16 cellular contexts compared by ENCODE assay signal in genomic region chr15:29934251-29934650, GRCh38.
A peak's percentile ranks its signal among the peaks of the same experiment; 100 is the strongest.
DNase-seq lines count a peak whose midpoint lies in the region; ATAC-seq and TF ChIP-seq lines count a peak whose summit lies in the region.
"Had no signal": no experiment of that assay in that cellular context is flagged by ENCODE, and none has a peak within 500 bp of the region (broad histone marks: within the 10 kb centered on the region; RNA-seq: fewer than 3 reads in every experiment).

No MANE protein-coding gene starts in this region.

- peak overlapping the region; percentile 88 for H2AFZ ChIP-seq in HCT116 (ENCODE audit: low read depth, low read length, poor library complexity, severe bottlenecking)

- H4K20me1 ChIP-seq in HCT116 (ENCODE audit: insufficient read depth), result no peaks in the 10 kb centered on the region

- H3K4me2 ChIP-seq in HCT116 (ENCODE audit: low read length), result peak overlapping the region; percentile 69

- BruUV-seq in HCT116 (replicated peaks; lab: Mats Ljungman, UMichigan), result no TSS peak

- H3K4me1 ChIP-seq in HCT116 (ENCODE audit: control insufficient read depth in 1 of 2, insufficient read depth in 2 of 2, low read length in 2 of 2) (peaks cover 17 to 45% of the 10 kb centered on the region in 2 experiments; a peak in 3 of 4 replicates), RWPE2 (ENCODE audit: insufficient read depth, poor library complexity, severe bottlenecking) (peaks cover 67% of the 10 kb centered on the region)
- H3K4me1 ChIP-seq: spleen had no signal

- TF ChIP-seq CTCF in HCT116 (IDR thresholded peaks at IDR 0.05 in 2 of 3, conservative IDR thresholded peaks at IDR 0.05 in 1 of 3; ENCODE audit: borderline replicate concordance in 1 of 3, insufficient read depth in 1 of 3, low read depth in 2 of 3, low read length in 2 of 3) (no peak), RWPE2 (IDR thresholded peaks at IDR 0.05; ENCODE audit: poor library complexity, severe bottlenecking) (no peak)

- intact Hi-C loops in HCT116 (cut with micrococcal nuclease), result loop anchor here (2.0 to 10.0 kb wide), 2 partner anchors 51 to 265 kb away; no protein-coding TSS in a partner anchor

- H3K27me3 ChIP-seq in HCT116 (ENCODE audit: insufficient read depth, low read length), result no peaks in the 10 kb centered on the region
- no peaks in the 10 kb centered on the region for H3K27me3 ChIP-seq in RWPE2 (ENCODE audit: insufficient read depth, poor library complexity, severe bottlenecking)
- H3K27me3 ChIP-seq: body of pancreas, spleen had no signal

- H3K9me2 ChIP-seq in HCT116 (ENCODE audit: insufficient read depth), result no peaks in the 10 kb centered on the region

- ATAC-seq in HCT116, result peak; percentile 63; the same call in 1 of the 2 replicates
- peak; percentile 75 for ATAC-seq in RWPE2 (ENCODE audit: low read depth)
- no peak for ATAC-seq in GM18909 (IDR thresholded peaks at IDR 0.05; ENCODE audit: poor library complexity, unreplicated experiment)
- no peak for ATAC-seq in HG02884 (IDR thresholded peaks at IDR 0.05; ENCODE audit: unreplicated experiment)
- no peak for ATAC-seq in GM21576 (IDR thresholded peaks at IDR 0.05; ENCODE audit: unreplicated experiment)
- ATAC-seq: body of pancreas; effector memory CD8-positive, alpha-beta T cell; HepG2 had no signal

- H3K79me2 ChIP-seq in HCT116 (ENCODE audit: insufficient read depth, low read length), result no peaks in the 10 kb centered on the region

- H3K4me3 ChIP-seq in HCT116 (replicated peaks in 1 of 2; ENCODE audit: low read depth in 1 of 2, low read length in 2 of 2) (peak overlapping the region in 1 of 2 experiments; percentile 25; a peak in 2 of 4 replicates), RWPE2 (ENCODE audit: severe bottlenecking) (no peak overlapping the region), skeletal muscle cell (ENCODE audit: low read depth, low read length) (no peak overlapping the region)
- H3K4me3 ChIP-seq: body of pancreas, lung, spleen had no signal

- DNase-seq in HCT116 (ENCODE audit: low read depth, low spot score) (no peak), RWPE2 (ENCODE audit: low spot score) (no peak), fibroblast of gingiva (ENCODE audit: low read depth) (peak; percentile 61), skeletal muscle cell (ENCODE audit: low read depth) (peak; percentile 93)
- no peak for DNase-seq in stimulated activated CD4-positive, alpha-beta T cell treated with anti-CD3 and anti-CD28 coated beads, Interleukin-2, amount 100 ng/mL, for 24 hours
- DNase-seq: body of pancreas; CD4-positive, alpha-beta T cell; effector memory CD8-positive, alpha-beta T cell; NCI-H1436 treated with DMSO at 0.1 percent for 48 hours; NCI-H446 treated with DMSO at 0.1 percent for 48 hours; spleen had no signal

- no peaks in the 10 kb centered on the region for H3K36me3 ChIP-seq in HCT116 (ENCODE audit: control insufficient read depth in 1 of 2, insufficient read depth in 2 of 2, low read length in 2 of 2)
- H3K36me3 ChIP-seq in RWPE2 (ENCODE audit: low read depth), result no peaks in the 10 kb centered on the region
- H3K36me3 ChIP-seq: spleen had no signal

- no peaks in the 10 kb centered on the region for H3K9me3 ChIP-seq in HCT116 (ENCODE audit: control insufficient read depth in 1 of 2, insufficient read depth in 1 of 2, low read depth in 1 of 2, low read length in 2 of 2)
- no peaks in the 10 kb centered on the region for H3K9me3 ChIP-seq in RWPE2 (ENCODE audit: severe bottlenecking)
- H3K9me3 ChIP-seq: body of pancreas, spleen had no signal

- no peak for TF ChIP-seq RAD21 in HCT116 (IDR thresholded peaks at IDR 0.05; ENCODE audit: low read depth)

- CTCF ChIA-PET in HCT116 (lab: Charles Lee), result interaction anchor here (1.7 to 6.1 kb wide), 2 partner anchors 8 to 186 kb away, joined by 5 to 37 read pairs; no protein-coding TSS in a partner anchor

- no peak overlapping the region for H3K9ac ChIP-seq in HCT116 (ENCODE audit: low read length)

- TF ChIP-seq POLR2A in HCT116 (IDR thresholded peaks at IDR 0.05; ENCODE audit: borderline replicate concordance, extremely low read depth, insufficient read depth, insufficient read length), result no peak

- H3K27ac ChIP-seq in HCT116 (ENCODE audit: low read depth, low read length) (no peak overlapping the region), RWPE2 (ENCODE audit: poor library complexity, severe bottlenecking) (peak overlapping the region; percentile 97)
- H3K27ac ChIP-seq: body of pancreas, spleen had no signal

- POLR2A ChIA-PET in HCT116 (lab: Charles Lee), result no interaction called here

- RAD21 ChIA-PET in HCT116 (lab: Charles Lee; ENCODE audit: low non-redundant PET in 1 of 2, low total read pairs in 2 of 2, uncharacterized antibody in 2 of 2, unreplicated experiment in 2 of 2), result interaction anchor here in 1 of 2 experiments (1.0 kb wide), 1 partner anchor 185 kb away, joined by 3 read pairs; no protein-coding TSS in a partner anchor

TF ChIP-seq in HCT116, 20 proteins besides CTCF, POLR2A, EP300 and RAD21:
- TF ChIP-seq EZH2 (IDR thresholded peaks at IDR 0.05) (no peak), REST (IDR thresholded peaks at IDR 0.05; ENCODE audit: low read depth) (no peak), JUND (IDR thresholded peaks at IDR 0.05) (peak; percentile 48), SP1 (IDR thresholded peaks at IDR 0.05; ENCODE audit: low read depth) (peak; percentile 32; the same call in 1 of the 2 replicates), FOSL1 (IDR thresholded peaks at IDR 0.05; ENCODE audit: low read depth) (peak; percentile 36; the same call in 1 of the 2 replicates), CBX3 (IDR thresholded peaks at IDR 0.05; ENCODE audit: low read depth) (0 out of 2 replicates have a peak, but pooled peaks have one; percentile 22), CEBPB (IDR thresholded peaks at IDR 0.05; ENCODE audit: low read depth) (0 out of 2 replicates have a peak, but pooled peaks have one; percentile 16)

Comparison
In these comparisons a context has a peak if more than half of its experiments do, and no peak if none do; other contexts are left out.
1. ATAC-seq: peak in HCT116 (single experiment) and RWPE2 (single experiment); none in GM18909 (single experiment), HG02884 (single experiment) and GM21576 (single experiment).
2. DNase-seq: peak in fibroblast of gingiva (single experiment) and skeletal muscle cell (single experiment); none in HCT116 (single experiment), RWPE2 (single experiment) and stimulated activated CD4-positive, alpha-beta T cell treated with anti-CD3 and anti-CD28 coated beads, Interleukin-2, amount 100 ng/mL, for 24 hours (0 of 2).